Comparison of ENCODE assay signal across 24 cellular contexts in the genomic region with DNA sequence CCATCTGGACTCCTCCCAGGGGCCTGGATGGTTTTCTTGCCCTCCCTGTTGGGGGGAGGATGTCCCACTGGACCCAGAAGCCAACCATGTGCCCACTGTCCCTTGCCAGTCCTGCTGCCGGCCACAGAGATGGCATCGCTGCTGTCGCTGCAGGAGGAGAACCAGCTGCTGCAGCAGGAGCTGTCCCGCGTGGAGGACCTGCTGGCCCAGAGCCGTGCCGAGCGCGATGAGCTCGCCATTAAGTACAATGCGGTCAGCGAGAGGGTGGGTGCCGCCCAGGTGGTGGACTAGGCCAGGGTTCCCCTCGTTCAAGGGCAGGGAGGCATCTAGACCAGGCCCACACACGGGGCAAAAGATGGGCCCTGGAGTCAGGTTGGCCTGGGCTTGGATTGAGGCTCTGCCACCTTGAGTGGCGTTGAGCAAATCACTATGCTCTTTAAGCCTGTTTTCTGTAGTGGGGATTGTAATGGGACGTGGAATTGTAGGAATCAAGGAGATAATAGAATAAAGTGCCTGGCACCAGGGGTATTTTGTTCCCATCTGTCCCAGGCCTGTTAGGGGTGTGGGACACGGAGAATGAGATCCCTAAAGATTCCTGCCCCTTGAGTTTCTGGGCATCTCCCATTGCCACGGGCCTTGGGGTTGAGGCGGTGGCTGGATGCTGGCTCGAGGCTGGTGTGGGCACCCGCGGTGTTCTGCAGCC. TPM values are rescaled to one million over a fixed set of nuclear protein-coding genes. Genes with fewer than 3 reads are reported as not detected.
DNase-seq lines count a peak whose midpoint lies in the region; ATAC-seq, FAIRE-seq and TF ChIP-seq lines count a peak whose summit lies in the region.
"Had no signal": no experiment of that assay in that cellular context is flagged by ENCODE, and none has a peak within 500 bp of the region (broad histone marks: within the 10 kb centered on the region; RNA-seq: fewer than 3 reads in every experiment).

No MANE protein-coding gene starts in this region.

- DNase-seq in D341Med (ENCODE audit: low spot score) (peak; percentile 50), glutamatergic neuron (no peak), posterior vena cava (ENCODE audit: low spot score) (peak; percentile 84), H54 (ENCODE audit: insufficient read length, low spot score) (no peak), mucosa of gallbladder (ENCODE audit: low spot score) (no peak)
- no peak for DNase-seq in activated CD4-positive, alpha-beta T cell treated with anti-CD3 and anti-CD28 coated beads for 4 hours
- no peak for DNase-seq in stimulated activated naive CD4-positive, alpha-beta T cell treated with Interleukin-2 at 50 U/mL for 16 hours (lab: John Stamatoyannopoulos, UW)
- DNase-seq: activated CD4-positive, alpha-beta T cell treated with anti-CD3 and anti-CD28 coated beads for 36 hours; activated naive CD8-positive, alpha-beta T cell treated with anti-CD3 and anti-CD28 coated beads, Interleukin-2, amount 50 U/mL, for 24 hours; activated T-cell treated with anti-CD3 and anti-CD28 coated beads, Interleukin-2, amount 50 U/mL, for 4 hours; left colon; NCI-H1092; NCI-H2029; NCI-H345; NCI-H774; stimulated activated naive CD8-positive, alpha-beta T cell treated with anti-CD3 and anti-CD28 coated beads, Interleukin-15, amount 100 ng/mL, for 72 hours; thyroid gland had no signal

- ATAC-seq in activated T-helper 17 cell treated with anti-CD3 and anti-CD28 coated beads, Interleukin-2, amount 50 U/mL, for 72 hours (replicated peaks): no peak
- ATAC-seq: activated CD4-positive, alpha-beta T cell treated with anti-CD3 and anti-CD28 coated beads for 36 hours; activated naive CD8-positive, alpha-beta T cell treated with anti-CD3 and anti-CD28 coated beads, Interleukin-2, amount 50 U/mL, for 24 hours; activated T-cell treated with anti-CD3 and anti-CD28 coated beads, Interleukin-2, amount 50 U/mL, for 4 hours; heart left ventricle; left colon; stimulated activated naive CD8-positive, alpha-beta T cell treated with anti-CD3 and anti-CD28 coated beads, Interleukin-15, amount 100 ng/mL, for 72 hours had no signal

- no peak for TF ChIP-seq POLR2A in H54 (IDR thresholded peaks at IDR 0.05; ENCODE audit: low read depth, low read length)

- H3K36me3 Mint-ChIP-seq in activated T-helper 17 cell treated with anti-CD3 and anti-CD28 coated beads, Interleukin-2, amount 50 U/mL, for 72 hours (ENCODE audit: low read depth): no peaks in the 10 kb centered on the region
- no peaks in the 10 kb centered on the region for H3K36me3 Mint-ChIP-seq in glutamatergic neuron (ENCODE audit: unreplicated experiment)
- H3K36me3 Mint-ChIP-seq: IgD-negative memory B cell, memory B cell had no signal

- no peak overlapping the region for H3K4me3 Mint-ChIP-seq in activated T-helper 17 cell treated with anti-CD3 and anti-CD28 coated beads, Interleukin-2, amount 50 U/mL, for 72 hours
- peak overlapping the region; percentile 0 for H3K4me3 Mint-ChIP-seq in glutamatergic neuron (ENCODE audit: unreplicated experiment)
- H3K4me3 Mint-ChIP-seq: activated CD4-positive, alpha-beta T cell treated with anti-CD3 and anti-CD28 coated beads for 36 hours; activated naive CD8-positive, alpha-beta T cell treated with anti-CD3 and anti-CD28 coated beads, Interleukin-2, amount 50 U/mL, for 24 hours; activated T-cell treated with anti-CD3 and anti-CD28 coated beads, Interleukin-2, amount 50 U/mL, for 4 hours; memory B cell; stimulated activated naive CD8-positive, alpha-beta T cell treated with anti-CD3 and anti-CD28 coated beads, Interleukin-15, amount 100 ng/mL, for 72 hours; T-helper 1 cell treated with Interleukin-12 subunit alpha and Interleukin-12 subunit beta and Interleukin-4 antibody, amounts not matched to agents 30 μg/mL and 1 μg/mL, for 36 hours had no signal

- H3K4me1 Mint-ChIP-seq in activated T-helper 17 cell treated with anti-CD3 and anti-CD28 coated beads, Interleukin-2, amount 50 U/mL, for 72 hours: peaks cover 26% of the 10 kb centered on the region
- H3K4me1 Mint-ChIP-seq in glutamatergic neuron (ENCODE audit: low read depth, unreplicated experiment): peaks cover 34% of the 10 kb centered on the region

- no peaks in the 10 kb centered on the region for H3K27me3 Mint-ChIP-seq in activated T-helper 17 cell treated with anti-CD3 and anti-CD28 coated beads, Interleukin-2, amount 50 U/mL, for 72 hours
- H3K27me3 Mint-ChIP-seq in glutamatergic neuron (ENCODE audit: unreplicated experiment): peaks cover 27% of the 10 kb centered on the region
- H3K27me3 Mint-ChIP-seq: activated CD4-positive, alpha-beta T cell treated with anti-CD3 and anti-CD28 coated beads for 36 hours; memory B cell; stimulated activated naive CD8-positive, alpha-beta T cell treated with anti-CD3 and anti-CD28 coated beads, Interleukin-15, amount 100 ng/mL, for 72 hours had no signal

- no peaks in the 10 kb centered on the region for H3K9me3 Mint-ChIP-seq in activated T-helper 17 cell treated with anti-CD3 and anti-CD28 coated beads, Interleukin-2, amount 50 U/mL, for 72 hours
- H3K9me3 Mint-ChIP-seq in glutamatergic neuron (ENCODE audit: unreplicated experiment): peaks cover 22% of the 10 kb centered on the region
- H3K9me3 Mint-ChIP-seq: activated naive CD8-positive, alpha-beta T cell treated with anti-CD3 and anti-CD28 coated beads, Interleukin-2, amount 50 U/mL, for 24 hours; activated T-cell treated with anti-CD3 and anti-CD28 coated beads, Interleukin-2, amount 50 U/mL, for 4 hours; IgD-negative memory B cell; memory B cell; stimulated activated naive CD8-positive, alpha-beta T cell treated with anti-CD3 and anti-CD28 coated beads, Interleukin-15, amount 100 ng/mL, for 72 hours; T-helper 1 cell treated with Interleukin-12 subunit alpha and Interleukin-12 subunit beta and Interleukin-4 antibody, amounts not matched to agents 30 μg/mL and 1 μg/mL, for 36 hours had no signal

- FAIRE-seq in H54 (lab: Jason Lieb, UNC): no peak
- FAIRE-seq: RCC 7860 had no signal

- peak overlapping the region; percentile 49 for H3K27ac Mint-ChIP-seq in activated T-helper 17 cell treated with anti-CD3 and anti-CD28 coated beads, Interleukin-2, amount 50 U/mL, for 72 hours
- H3K27ac Mint-ChIP-seq in glutamatergic neuron (ENCODE audit: unreplicated experiment): no peak overlapping the region
- H3K27ac Mint-ChIP-seq: activated CD4-positive, alpha-beta T cell treated with anti-CD3 and anti-CD28 coated beads for 36 hours; activated naive CD8-positive, alpha-beta T cell treated with anti-CD3 and anti-CD28 coated beads, Interleukin-2, amount 50 U/mL, for 24 hours; IgD-negative memory B cell; memory B cell; T-helper 1 cell treated with Interleukin-12 subunit alpha and Interleukin-12 subunit beta and Interleukin-4 antibody, amounts not matched to agents 30 μg/mL and 1 μg/mL, for 36 hours had no signal

- intact Hi-C loops in posterior vena cava (cut with DNase I): no loop called here

- TF ChIP-seq CTCF in glutamatergic neuron (IDR thresholded peaks at IDR 0.05; ENCODE audit: partially characterized antibody, unreplicated experiment): no peak

RNA-seq across cellular contexts. Expression of a gene that starts 2.6 kb away (rescaled TPM):
- 10 to 100 TPM; 21.2 to 24.5 TPM for total RNA-seq in activated T-helper 17 cell treated with anti-CD3 and anti-CD28 coated beads, Interleukin-2, amount 50 U/mL, for 72 hours
- total RNA-seq in glutamatergic neuron (ENCODE audit: unreplicated experiment): 50.9 TPM
- total RNA-seq in posterior vena cava: 10 to 100 TPM; 12.6 to 21.6 TPM
- 33.0 TPM for total RNA-seq in mucosa of gallbladder

RNA-seq across cellular contexts. Expression of a gene that starts 28.6 kb away (rescaled TPM):
- 1,000 to 10,000 TPM; 1,202 to 2,371 TPM for total RNA-seq in activated T-helper 17 cell treated with anti-CD3 and anti-CD28 coated beads, Interleukin-2, amount 50 U/mL, for 72 hours
- total RNA-seq in glutamatergic neuron (ENCODE audit: unreplicated experiment) (3,598 TPM), posterior vena cava (over 10,000 TPM; 12,584 to 18,986 TPM), mucosa of gallbladder (1,358 TPM)
- total RNA-seq: G401 had no signal

RNA-seq across cellular contexts. Expression of a gene that starts 56.1 kb away (rescaled TPM):
- not detected for total RNA-seq in activated T-helper 17 cell treated with anti-CD3 and anti-CD28 coated beads, Interleukin-2, amount 50 U/mL, for 72 hours
- total RNA-seq in glutamatergic neuron (ENCODE audit: unreplicated experiment) (2.1 TPM), posterior vena cava (10 to 100 TPM; 39.0 to 52.1 TPM), mucosa of gallbladder (19.8 TPM)
- total RNA-seq: activated CD4-positive, alpha-beta T cell treated with anti-CD3 and anti-CD28 coated beads for 36 hours had no signal

Comparison
In these comparisons a context has a peak if more than half of its experiments do, and no peak if none do; other contexts are left out.
1. DNase-seq: peak in D341Med (single experiment) and posterior vena cava (single experiment); none in glutamatergic neuron (single experiment), activated CD4-positive, alpha-beta T cell treated with anti-CD3 and anti-CD28 coated beads for 4 hours (0 of 2), H54 (single experiment), mucosa of gallbladder (single experiment) and stimulated activated naive CD4-positive, alpha-beta T cell treated with Interleukin-2 at 50 U/mL for 16 hours (single experiment).